In genomic region chr5:65190328-65191053, GRCh38 we compare ENCODE assay signal across 9 cellular contexts.
DNase-seq lines count a peak whose midpoint lies in the region; ATAC-seq, FAIRE-seq and TF ChIP-seq lines count a peak whose summit lies in the region.
"Had no signal": no experiment of that assay in that cellular context is flagged by ENCODE, and none has a peak within 500 bp of the region (broad histone marks: within the 10 kb centered on the region; RNA-seq: fewer than 3 reads in every experiment).

No MANE protein-coding gene starts in this region.

- no peak for TF ChIP-seq RAD21 in H1 (IDR thresholded peaks at IDR 0.05 in 1 of 2, conservative IDR thresholded peaks at IDR 0.05 in 1 of 2; ENCODE audit: low read depth in 2 of 2, low read length in 2 of 2)

- H4K91ac ChIP-seq in H1 (replicated peaks; ENCODE audit: insufficient read length, low read length), result no peak overlapping the region

- H3K36me3 ChIP-seq in H1 (ENCODE audit: control insufficient read depth in 2 of 4, insufficient read depth in 4 of 4, low read length in 3 of 4), result no peaks in the 10 kb centered on the region

- DNase-seq in AG08396 (ENCODE audit: low spot score) (peak; percentile 58), GM19239 (ENCODE audit: insufficient read length, low spot score) (no peak), H1 (ENCODE audit: low read depth in 1 of 2, low spot score in 2 of 2) (no peak), iPS-NIHi7 (ENCODE audit: extremely low spot score) (no peak), NCI-H82 treated with DMSO at 0.1 percent for 48 hours (lab: John Stamatoyannopoulos, UW; ENCODE audit: unreplicated experiment) (no peak), hippocampal formation (lab: John Stamatoyannopoulos, UW) (no peak)
- no peak for DNase-seq in activated CD4-positive, alpha-beta T cell treated with anti-CD3 and anti-CD28 coated beads, Interleukin-2, amount 50 U/mL, for 48 hours

- H2AFZ ChIP-seq in H1 (ENCODE audit: low read length), result 0 out of 2 replicates have a peak overlapping the region, but pooled peaks have one; percentile 24

- H2BK12ac ChIP-seq in H1 (ENCODE audit: low read depth, low read length), result no peak overlapping the region

- H3K27me3 ChIP-seq in H1 (replicated peaks in 1 of 4; ENCODE audit: control insufficient read depth in 3 of 4, extremely low read depth in 1 of 4, insufficient read depth in 3 of 4, low read length in 3 of 4), result no peaks in the 10 kb centered on the region

- H3K79me2 ChIP-seq in H1 (ENCODE audit: control insufficient read depth in 1 of 2, insufficient read depth in 2 of 2, low read length in 2 of 2), result no peaks in the 10 kb centered on the region

- ATAC-seq in HG03457 (IDR thresholded peaks at IDR 0.05; ENCODE audit: unreplicated experiment), result peak; percentile 49

- POLR2A ChIA-PET in H1 (lab: Charles Lee; ENCODE audit: partially characterized antibody), result no interaction called here

- 78% methylated on average over 3 of the region's 3 CpGs; no CpG with 5 or more reads in 1 of the 2 experiments for WGBS in H1 (ENCODE audit: extremely low coverage in 1 of 2, insufficient coverage in 1 of 2, insufficient read length in 1 of 2, insufficient replicate concordance in 2 of 2, low coverage in 1 of 2, low lambda C conversion rate in 2 of 2, missing lambda C conversion rate in 1 of 2), 2 experiments

- TF ChIP-seq CTCF in H1 (IDR thresholded peaks at IDR 0.05; ENCODE audit: control extremely low read depth in 1 of 3, insufficient read depth in 1 of 3, low read depth in 1 of 3, low read length in 3 of 3), result no peak

- H4K5ac ChIP-seq in H1 (ENCODE audit: insufficient read length, low read depth, low read length), result no peak overlapping the region

- TF ChIP-seq POLR2A in H1 (IDR thresholded peaks at IDR 0.05; ENCODE audit: control extremely low read depth in 1 of 2, low read depth in 2 of 2, low read length in 2 of 2), result no peak

- no peak overlapping the region for H3K14ac ChIP-seq in H1 (ENCODE audit: insufficient read length)

- H2BK20ac ChIP-seq in H1 (ENCODE audit: low read length), result no peak overlapping the region

- no peak overlapping the region for H3K56ac ChIP-seq in H1 (replicated peaks; ENCODE audit: insufficient read length, low read depth, low read length)

- H2BK120ac ChIP-seq in H1 (replicated peaks; ENCODE audit: low read depth, low read length), result no peak overlapping the region

- no peak for TF ChIP-seq EP300 in H1 (IDR thresholded peaks at IDR 0.05; ENCODE audit: borderline replicate concordance in 1 of 2, low read depth in 2 of 2, low read length in 2 of 2)

- H3K18ac ChIP-seq in H1 (ENCODE audit: extremely low read depth, low read length), result no peak overlapping the region

- H3K27ac ChIP-seq in H1 (ENCODE audit: low read depth, low read length), result no peak overlapping the region

- no peaks in the 10 kb centered on the region for H3K4me1 ChIP-seq in H1 (replicated peaks in 1 of 4; ENCODE audit: control insufficient read depth in 3 of 4, insufficient read depth in 4 of 4, low read length in 3 of 4)

- H3K4ac ChIP-seq in H1 (replicated peaks; ENCODE audit: insufficient read length, low read depth, low read length), result no peak overlapping the region

- no peaks in the 10 kb centered on the region for H3K9me3 ChIP-seq in H1 (ENCODE audit: insufficient read depth in 2 of 2, low read depth in 1 of 2, low read length in 1 of 2)

- FAIRE-seq in GM19239 (lab: Jason Lieb, UNC), result peak; percentile 66
- no peak for FAIRE-seq in H1 (lab: Jason Lieb, UNC)
- FAIRE-seq: G401.6 had no signal

- no peak overlapping the region for H3K9ac ChIP-seq in H1 (replicated peaks in 1 of 4; ENCODE audit: extremely low read depth in 1 of 4, low read depth in 3 of 4, low read length in 3 of 4)

- H4K20me1 ChIP-seq in H1 (replicated peaks in 1 of 2; ENCODE audit: control insufficient read depth in 1 of 2, insufficient read depth in 2 of 2, low read length in 2 of 2), result no peaks in the 10 kb centered on the region

- H3K4me3 ChIP-seq in H1 (ENCODE audit: extremely low read depth in 1 of 4, insufficient read depth in 2 of 4, low read depth in 3 of 4, low read length in 4 of 4), result no peak overlapping the region

- no peak overlapping the region for H2BK5ac ChIP-seq in H1 (ENCODE audit: low read depth, low read length)

- no peaks in the 10 kb centered on the region; the same call in 1 of the 2 replicates for H3K23me2 ChIP-seq in H1 (ENCODE audit: low read depth, low read length)

- CTCF ChIA-PET in H1 (lab: Charles Lee; ENCODE audit: partially characterized antibody), result no interaction called here

- no peak overlapping the region for H4K8ac ChIP-seq in H1 (ENCODE audit: extremely low read depth, insufficient read depth, low read length)

- no peaks in the 10 kb centered on the region for H3K79me1 ChIP-seq in H1 (ENCODE audit: low read depth, low read length)

- H3K23ac ChIP-seq in H1 (ENCODE audit: insufficient read length), result no peak overlapping the region

- no peak overlapping the region for H2AK5ac ChIP-seq in H1 (ENCODE audit: low read depth, low read length)

- H2BK15ac ChIP-seq in H1 (ENCODE audit: low read length), result no peak overlapping the region

- no peak overlapping the region for H3K4me2 ChIP-seq in H1 (ENCODE audit: insufficient read depth in 1 of 2, low read depth in 2 of 2, low read length in 2 of 2)

TF ChIP-seq in H1, 55 proteins besides CTCF, POLR2A, EP300 and RAD21:
- no peak for TF ChIP-seq KDM1A (IDR thresholded peaks at IDR 0.05; ENCODE audit: borderline replicate concordance, low read length)
